1 cellular context compared by ENCODE assay signal in the genomic region with DNA sequence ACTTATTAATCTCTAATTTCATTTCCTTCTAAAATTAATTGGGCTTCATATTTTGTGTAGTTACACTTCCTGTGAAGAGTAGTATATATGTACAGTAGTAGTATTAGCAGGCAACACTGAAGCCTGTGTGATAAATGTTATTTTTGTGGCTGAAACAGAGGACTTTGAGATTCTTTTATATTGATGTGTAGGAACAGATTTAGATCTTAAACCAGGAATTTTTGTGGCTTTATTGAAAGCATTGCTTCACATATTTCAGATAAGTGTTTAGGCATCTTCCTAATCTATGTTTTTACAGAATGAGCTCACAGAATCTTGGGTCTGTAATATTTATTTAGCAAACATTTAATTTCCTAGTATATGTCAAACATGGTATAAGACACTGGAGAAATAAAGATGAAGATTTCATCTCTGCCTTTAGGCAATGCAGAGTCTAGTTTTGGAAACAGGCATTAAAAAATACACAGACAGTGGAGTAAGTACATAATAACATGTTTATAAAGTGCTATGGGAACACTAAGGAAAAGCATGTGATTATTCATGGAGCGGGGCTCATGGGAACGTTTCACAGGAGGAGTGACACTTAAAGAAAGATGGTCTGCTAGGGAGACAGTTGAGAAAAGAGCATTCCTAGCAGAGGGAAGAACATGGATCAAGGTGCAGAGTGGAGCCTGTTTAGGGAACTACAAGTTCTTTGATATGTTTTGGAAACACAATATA.
TF ChIP-seq lines count a peak whose summit lies in the region.

No MANE protein-coding gene starts in this region.

TF ChIP-seq in endothelial cell of umbilical vein, 7 proteins besides CTCF, POLR2A, EP300 and RAD21:
- peak; percentile 11 for TF ChIP-seq JUN (IDR thresholded peaks at IDR 0.05; ENCODE audit: borderline replicate concordance, insufficient read depth, insufficient read length, low read depth)
- TF ChIP-seq FOS (IDR thresholded peaks at IDR 0.05; ENCODE audit: borderline replicate concordance, insufficient read depth, low read length) = no peak
- peak; percentile 68 for TF ChIP-seq GATA2 (IDR thresholded peaks at IDR 0.05; ENCODE audit: insufficient read depth, insufficient read length, low read depth, low read length)
- TF ChIP-seq MAX (IDR thresholded peaks at IDR 0.05; ENCODE audit: insufficient read depth, insufficient read length) = no peak
- TF ChIP-seq POLR2AphosphoS5 (IDR thresholded peaks at IDR 0.05; ENCODE audit: insufficient read depth, low read depth, low read length) = no peak
